In the genomic region with DNA sequence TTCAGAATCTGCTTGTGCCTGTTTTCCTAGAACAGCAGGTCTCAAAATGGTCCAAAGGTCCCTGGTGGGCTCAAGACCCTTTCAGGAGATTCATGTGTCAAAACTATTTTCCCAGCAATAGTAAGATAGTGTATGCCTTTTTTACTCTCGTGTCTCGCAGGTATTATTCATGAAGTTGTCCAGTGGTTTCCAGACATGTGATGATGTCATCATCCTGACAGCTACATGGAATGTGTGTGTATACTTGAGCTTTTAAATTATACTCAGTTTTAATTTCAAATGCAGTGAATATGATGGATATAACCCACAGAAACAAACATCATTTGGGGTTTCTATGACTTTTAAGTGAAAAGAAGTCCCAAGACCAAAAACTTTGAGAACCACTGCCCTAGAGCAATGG, we compare ENCODE assay signal across 1 cellular context.
TF ChIP-seq lines count a peak whose summit lies in the region.

No MANE protein-coding gene starts in this region.

TF ChIP-seq in WTC11, 78 proteins besides CTCF, POLR2A, EP300 and RAD21 (continued from another document):
- TF ChIP-seq, protein P1, sequence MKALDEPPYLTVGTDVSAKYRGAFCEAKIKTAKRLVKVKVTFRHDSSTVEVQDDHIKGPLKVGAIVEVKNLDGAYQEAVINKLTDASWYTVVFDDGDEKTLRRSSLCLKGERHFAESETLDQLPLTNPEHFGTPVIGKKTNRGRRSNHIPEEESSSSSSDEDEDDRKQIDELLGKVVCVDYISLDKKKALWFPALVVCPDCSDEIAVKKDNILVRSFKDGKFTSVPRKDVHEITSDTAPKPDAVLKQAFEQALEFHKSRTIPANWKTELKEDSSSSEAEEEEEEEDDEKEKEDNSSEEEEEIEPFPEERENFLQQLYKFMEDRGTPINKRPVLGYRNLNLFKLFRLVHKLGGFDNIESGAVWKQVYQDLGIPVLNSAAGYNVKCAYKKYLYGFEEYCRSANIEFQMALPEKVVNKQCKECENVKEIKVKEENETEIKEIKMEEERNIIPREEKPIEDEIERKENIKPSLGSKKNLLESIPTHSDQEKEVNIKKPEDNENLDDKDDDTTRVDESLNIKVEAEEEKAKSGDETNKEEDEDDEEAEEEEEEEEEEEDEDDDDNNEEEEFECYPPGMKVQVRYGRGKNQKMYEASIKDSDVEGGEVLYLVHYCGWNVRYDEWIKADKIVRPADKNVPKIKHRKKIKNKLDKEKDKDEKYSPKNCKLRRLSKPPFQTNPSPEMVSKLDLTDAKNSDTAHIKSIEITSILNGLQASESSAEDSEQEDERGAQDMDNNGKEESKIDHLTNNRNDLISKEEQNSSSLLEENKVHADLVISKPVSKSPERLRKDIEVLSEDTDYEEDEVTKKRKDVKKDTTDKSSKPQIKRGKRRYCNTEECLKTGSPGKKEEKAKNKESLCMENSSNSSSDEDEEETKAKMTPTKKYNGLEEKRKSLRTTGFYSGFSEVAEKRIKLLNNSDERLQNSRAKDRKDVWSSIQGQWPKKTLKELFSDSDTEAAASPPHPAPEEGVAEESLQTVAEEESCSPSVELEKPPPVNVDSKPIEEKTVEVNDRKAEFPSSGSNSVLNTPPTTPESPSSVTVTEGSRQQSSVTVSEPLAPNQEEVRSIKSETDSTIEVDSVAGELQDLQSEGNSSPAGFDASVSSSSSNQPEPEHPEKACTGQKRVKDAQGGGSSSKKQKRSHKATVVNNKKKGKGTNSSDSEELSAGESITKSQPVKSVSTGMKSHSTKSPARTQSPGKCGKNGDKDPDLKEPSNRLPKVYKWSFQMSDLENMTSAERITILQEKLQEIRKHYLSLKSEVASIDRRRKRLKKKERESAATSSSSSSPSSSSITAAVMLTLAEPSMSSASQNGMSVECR (CRISPR knock-in tag; IDR thresholded peaks at IDR 0.05; ENCODE audit: borderline replicate concordance): no peak
- no peak for TF ChIP-seq RELA (CRISPR knock-in tag; IDR thresholded peaks at IDR 0.05; ENCODE audit: borderline replicate concordance)
- TF ChIP-seq NR3C1 (CRISPR knock-in tag; conservative IDR thresholded peaks at IDR 0.05; ENCODE audit: low read depth): no peak
- TF ChIP-seq CREB1 (CRISPR knock-in tag; IDR thresholded peaks at IDR 0.05): no peak
- TF ChIP-seq, protein P2, sequence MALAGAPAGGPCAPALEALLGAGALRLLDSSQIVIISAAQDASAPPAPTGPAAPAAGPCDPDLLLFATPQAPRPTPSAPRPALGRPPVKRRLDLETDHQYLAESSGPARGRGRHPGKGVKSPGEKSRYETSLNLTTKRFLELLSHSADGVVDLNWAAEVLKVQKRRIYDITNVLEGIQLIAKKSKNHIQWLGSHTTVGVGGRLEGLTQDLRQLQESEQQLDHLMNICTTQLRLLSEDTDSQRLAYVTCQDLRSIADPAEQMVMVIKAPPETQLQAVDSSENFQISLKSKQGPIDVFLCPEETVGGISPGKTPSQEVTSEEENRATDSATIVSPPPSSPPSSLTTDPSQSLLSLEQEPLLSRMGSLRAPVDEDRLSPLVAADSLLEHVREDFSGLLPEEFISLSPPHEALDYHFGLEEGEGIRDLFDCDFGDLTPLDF (CRISPR knock-in tag; IDR thresholded peaks at IDR 0.05): no peak
- no peak for TF ChIP-seq ZNF396 (CRISPR knock-in tag; IDR thresholded peaks at IDR 0.05; ENCODE audit: borderline replicate concordance)
- TF ChIP-seq ZNF138 (CRISPR knock-in tag; conservative IDR thresholded peaks at IDR 0.05): no peak
- no peak for TF ChIP-seq ZNF232 (CRISPR knock-in tag; IDR thresholded peaks at IDR 0.05)
- TF ChIP-seq, protein P3, sequence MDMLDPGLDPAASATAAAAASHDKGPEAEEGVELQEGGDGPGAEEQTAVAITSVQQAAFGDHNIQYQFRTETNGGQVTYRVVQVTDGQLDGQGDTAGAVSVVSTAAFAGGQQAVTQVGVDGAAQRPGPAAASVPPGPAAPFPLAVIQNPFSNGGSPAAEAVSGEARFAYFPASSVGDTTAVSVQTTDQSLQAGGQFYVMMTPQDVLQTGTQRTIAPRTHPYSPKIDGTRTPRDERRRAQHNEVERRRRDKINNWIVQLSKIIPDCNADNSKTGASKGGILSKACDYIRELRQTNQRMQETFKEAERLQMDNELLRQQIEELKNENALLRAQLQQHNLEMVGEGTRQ (CRISPR knock-in tag; IDR thresholded peaks at IDR 0.05): no peak
- no peak for TF ChIP-seq IRF2 (CRISPR knock-in tag; IDR thresholded peaks at IDR 0.05; ENCODE audit: borderline replicate concordance, low read depth)
- no peak for TF ChIP-seq CREM (CRISPR knock-in tag; IDR thresholded peaks at IDR 0.05)
- TF ChIP-seq, protein P4, sequence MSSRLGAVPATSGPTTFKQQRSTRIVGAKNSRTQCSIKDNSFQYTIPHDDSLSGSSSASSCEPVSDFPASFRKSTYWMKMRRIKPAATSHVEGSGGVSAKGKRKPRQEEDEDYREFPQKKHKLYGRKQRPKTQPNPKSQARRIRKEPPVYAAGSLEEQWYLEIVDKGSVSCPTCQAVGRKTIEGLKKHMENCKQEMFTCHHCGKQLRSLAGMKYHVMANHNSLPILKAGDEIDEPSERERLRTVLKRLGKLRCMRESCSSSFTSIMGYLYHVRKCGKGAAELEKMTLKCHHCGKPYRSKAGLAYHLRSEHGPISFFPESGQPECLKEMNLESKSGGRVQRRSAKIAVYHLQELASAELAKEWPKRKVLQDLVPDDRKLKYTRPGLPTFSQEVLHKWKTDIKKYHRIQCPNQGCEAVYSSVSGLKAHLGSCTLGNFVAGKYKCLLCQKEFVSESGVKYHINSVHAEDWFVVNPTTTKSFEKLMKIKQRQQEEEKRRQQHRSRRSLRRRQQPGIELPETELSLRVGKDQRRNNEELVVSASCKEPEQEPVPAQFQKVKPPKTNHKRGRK (CRISPR knock-in tag; IDR thresholded peaks at IDR 0.05; ENCODE audit: borderline replicate concordance): no peak
- TF ChIP-seq FOXK1 (CRISPR knock-in tag; IDR thresholded peaks at IDR 0.05): no peak
- no peak for TF ChIP-seq JUN (CRISPR knock-in tag; IDR thresholded peaks at IDR 0.05)
- no peak for TF ChIP-seq RORB (CRISPR knock-in tag; IDR thresholded peaks at IDR 0.05)
- TF ChIP-seq NFYB (CRISPR knock-in tag; conservative IDR thresholded peaks at IDR 0.05; ENCODE audit: low read depth): no peak
- no peak for TF ChIP-seq ESRRA (CRISPR knock-in tag; IDR thresholded peaks at IDR 0.05; ENCODE audit: borderline replicate concordance)
- TF ChIP-seq, protein P5, sequence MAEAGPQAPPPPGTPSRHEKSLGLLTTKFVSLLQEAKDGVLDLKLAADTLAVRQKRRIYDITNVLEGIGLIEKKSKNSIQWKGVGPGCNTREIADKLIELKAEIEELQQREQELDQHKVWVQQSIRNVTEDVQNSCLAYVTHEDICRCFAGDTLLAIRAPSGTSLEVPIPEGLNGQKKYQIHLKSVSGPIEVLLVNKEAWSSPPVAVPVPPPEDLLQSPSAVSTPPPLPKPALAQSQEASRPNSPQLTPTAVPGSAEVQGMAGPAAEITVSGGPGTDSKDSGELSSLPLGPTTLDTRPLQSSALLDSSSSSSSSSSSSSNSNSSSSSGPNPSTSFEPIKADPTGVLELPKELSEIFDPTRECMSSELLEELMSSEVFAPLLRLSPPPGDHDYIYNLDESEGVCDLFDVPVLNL (CRISPR knock-in tag; IDR thresholded peaks at IDR 0.05; ENCODE audit: borderline replicate concordance, low read depth): no peak
- no peak for TF ChIP-seq OVOL2 (CRISPR knock-in tag; IDR thresholded peaks at IDR 0.05; ENCODE audit: borderline replicate concordance)
